In the genomic region with DNA sequence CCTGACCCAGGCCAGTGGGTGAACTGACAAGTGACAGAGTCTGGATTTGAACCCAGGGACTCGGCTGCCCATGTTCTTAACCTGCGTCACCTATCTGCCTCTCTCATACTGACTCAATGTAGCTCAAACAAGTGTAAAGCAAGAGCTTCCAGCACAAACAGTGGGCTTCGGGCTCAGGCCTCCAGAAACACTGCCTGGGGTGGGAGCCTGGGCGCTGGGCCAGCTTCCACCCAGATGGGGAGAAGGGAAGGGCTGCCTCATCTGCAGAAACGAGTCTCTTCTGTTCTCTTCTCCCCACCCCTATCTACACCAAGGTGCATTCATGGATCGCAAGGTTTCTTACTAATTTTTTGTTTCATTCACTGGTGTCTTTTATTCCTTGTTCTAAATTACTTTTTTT, we compare ENCODE assay signal across 19 cellular contexts. TPM values are rescaled to one million over a fixed set of nuclear protein-coding genes. Genes with fewer than 3 reads are reported as not detected.
DNase-seq lines count a peak whose midpoint lies in the region; ATAC-seq and TF ChIP-seq lines count a peak whose summit lies in the region.
"Had no signal": no experiment of that assay in that cellular context is flagged by ENCODE, and none has a peak within 500 bp of the region (broad histone marks: within the 10 kb centered on the region; RNA-seq: fewer than 3 reads in every experiment).

No MANE protein-coding gene starts in this region.

- POLR2A ChIA-PET in IMR-90 (lab: Charles Lee; ENCODE audit: unreplicated experiment), result no interaction called here

- intact Hi-C loops in IMR-90 (cut with micrococcal nuclease), result no loop called here

- CTCF ChIA-PET in IMR-90 (lab: Yijun Ruan, JAX), result no interaction called here

- peaks cover 16% of the 10 kb centered on the region for H3K4me1 ChIP-seq in IMR-90 (ENCODE audit: control insufficient read depth, insufficient read depth, low read length)
- H3K4me1 ChIP-seq: BLaER1, HAP-1 had no signal

- H2AK5ac ChIP-seq in IMR-90 (ENCODE audit: low read depth, low read length), result peak overlapping the region; percentile 99

- H3K14ac ChIP-seq in IMR-90 (replicated peaks; ENCODE audit: low read depth, low read length), result no peak overlapping the region

- H2BK5ac ChIP-seq in IMR-90 (ENCODE audit: low read depth, low read length, poor library complexity, severe bottlenecking), result no peak overlapping the region

- no peaks in the 10 kb centered on the region for H3K36me3 ChIP-seq in IMR-90 (ENCODE audit: control insufficient read depth, insufficient read depth, low read length)
- H3K36me3 ChIP-seq: BLaER1, HAP-1 had no signal

- WGBS in IMR-90 (ENCODE audit: extremely low coverage in 2 of 2, insufficient read length in 1 of 2), 2 experiments, result no CpG with 5 or more reads among the region's 6 CpGs

- no peak overlapping the region for H3K9ac ChIP-seq in IMR-90 (ENCODE audit: low read depth, low read length)
- H3K9ac ChIP-seq: BLaER1 had no signal

- BruUV-seq in IMR-90 (replicated peaks; lab: Mats Ljungman, UMichigan), result no TSS peak

- H4K20me1 ChIP-seq in IMR-90 (ENCODE audit: insufficient read depth, low read length), result peaks cover 6% of the 10 kb centered on the region; the same call in 1 of the 2 replicates
- H4K20me1 ChIP-seq: BLaER1 had no signal

- peaks cover 19% of the 10 kb centered on the region for H3K4me1 Mint-ChIP-seq in mesothelial cell of epicardium
- H3K4me1 Mint-ChIP-seq: CD14-positive monocyte; CD4-positive, alpha-beta memory T cell had no signal

- peak overlapping the region; percentile 44 for H3K27ac Mint-ChIP-seq in mesothelial cell of epicardium
- H3K27ac Mint-ChIP-seq: CD14-positive monocyte; CD4-positive, alpha-beta memory T cell had no signal

- H2BK20ac ChIP-seq in IMR-90 (ENCODE audit: low read depth, low read length), result no peak overlapping the region

- no peak overlapping the region for H4K8ac ChIP-seq in IMR-90 (ENCODE audit: low read depth in 2 of 2, low read length in 2 of 2)

- no peak overlapping the region for H2AK9ac ChIP-seq in IMR-90 (replicated peaks; ENCODE audit: low read depth, low read length, poor library complexity)

- no peaks in the 10 kb centered on the region for H3K27me3 Mint-ChIP-seq in mesothelial cell of epicardium (ENCODE audit: low read depth)
- H3K27me3 Mint-ChIP-seq: CD4-positive, alpha-beta memory T cell had no signal

- no peak for TF ChIP-seq RAD21 in IMR-90 (IDR thresholded peaks at IDR 0.05; ENCODE audit: low read length)

- no peak overlapping the region for H3K18ac ChIP-seq in IMR-90 (ENCODE audit: low read depth, low read length)

- H3K36me3 Mint-ChIP-seq in mesothelial cell of epicardium, result peaks cover 2% of the 10 kb centered on the region
- H3K36me3 Mint-ChIP-seq: CD14-positive monocyte had no signal

- H2BK120ac ChIP-seq in IMR-90 (ENCODE audit: low read depth, low read length), result no peak overlapping the region

- no peak overlapping the region for H2BK15ac ChIP-seq in IMR-90 (ENCODE audit: low read depth, low read length)

- H3K27me3 ChIP-seq in IMR-90 (ENCODE audit: control insufficient read depth, insufficient read depth, low read length), result no peaks in the 10 kb centered on the region
- H3K27me3 ChIP-seq: BLaER1 had no signal

- DNase-seq in DMS 273 (lab: John Stamatoyannopoulos, UW; ENCODE audit: unreplicated experiment) (peak; percentile 35), DMS 273 treated with DMSO at 0.1 percent for 48 hours (lab: John Stamatoyannopoulos, UW) (no peak), NCI-H345 (lab: John Stamatoyannopoulos, UW) (peak; percentile 1), NCI-H345 treated with DMSO at 0.1 percent for 48 hours (lab: John Stamatoyannopoulos, UW; ENCODE audit: unreplicated experiment) (no peak), IMR-90 (no peak), mesothelial cell of epicardium (ENCODE audit: low spot score in 2 of 2, unreplicated experiment in 2 of 2) (no peak), LoVo (ENCODE audit: low spot score) (no peak)
- DNase-seq: AML-193; CD4-positive, alpha-beta memory T cell; DMS53; DND-41; EL had no signal

- no peaks in the 10 kb centered on the region for H3K9me3 Mint-ChIP-seq in mesothelial cell of epicardium

- TF ChIP-seq CTCF in IMR-90 (conservative IDR thresholded peaks at IDR 0.05; ENCODE audit: low read depth, low read length) (no peak), mesothelial cell of epicardium (IDR thresholded peaks at IDR 0.05; ENCODE audit: unreplicated experiment) (no peak)

- no peak overlapping the region for H4K5ac ChIP-seq in IMR-90 (ENCODE audit: low read depth, low read length)

- H3K4me3 ChIP-seq in IMR-90 (ENCODE audit: insufficient read depth, low read depth, low read length), result no peak overlapping the region
- H3K4me3 ChIP-seq: A549, BLaER1, GM12878, HAP-1 had no signal

- no peak overlapping the region for H3K27ac ChIP-seq in IMR-90 (ENCODE audit: insufficient read depth, low read length)
- H3K27ac ChIP-seq: 22Rv1, A549, BLaER1 had no signal

- H3K9me3 ChIP-seq in IMR-90 (ENCODE audit: control insufficient read depth, insufficient read depth, low read length), result no peaks in the 10 kb centered on the region
- H3K9me3 ChIP-seq: A549, BLaER1, HAP-1 had no signal

- H3K4ac ChIP-seq in IMR-90 (ENCODE audit: low read depth, low read length), result no peak overlapping the region

- H4K91ac ChIP-seq in IMR-90 (ENCODE audit: insufficient read depth, low read depth, low read length), result no peak overlapping the region

- ATAC-seq in IMR-90 (ENCODE audit: low read depth), result no peak
- ATAC-seq: A549, GM12878 had no signal

- peaks cover 2 to 8% of the 10 kb centered on the region in 2 experiments; a peak in 1 of 4 replicates for H3K79me1 ChIP-seq in IMR-90 (ENCODE audit: low read depth in 1 of 2, low read length in 2 of 2)

- in situ Hi-C loops in IMR-90 (cut with MboI; ENCODE audit: low sequenced_read_pairs), result no loop called here

- H3K23ac ChIP-seq in IMR-90 (ENCODE audit: low read depth, low read length), result no peak overlapping the region

- dilution Hi-C loops in IMR-90 (cut with HindIII; ENCODE audit: low sequenced_read_pairs, unreplicated experiment), result no loop called here

- no peak overlapping the region for H2AFZ ChIP-seq in IMR-90 (replicated peaks; ENCODE audit: low read length, poor library complexity)

- no peak overlapping the region for H3K4me3 Mint-ChIP-seq in mesothelial cell of epicardium
- H3K4me3 Mint-ChIP-seq: CD14-positive monocyte; CD4-positive, alpha-beta memory T cell had no signal

- TF ChIP-seq POLR2A in IMR-90 (IDR thresholded peaks at IDR 0.05; ENCODE audit: low read depth, low read length), result no peak

- peaks cover 24% of the 10 kb centered on the region for H3K9me1 ChIP-seq in IMR-90 (ENCODE audit: insufficient read depth, low read length)

- no peak overlapping the region for H3K4me2 ChIP-seq in IMR-90 (ENCODE audit: low read depth, low read length)
- H3K4me2 ChIP-seq: A549, BLaER1 had no signal

- no peak overlapping the region for H3K56ac ChIP-seq in IMR-90 (ENCODE audit: extremely low read depth, insufficient read depth, low read length)

TF ChIP-seq in IMR-90, 13 proteins besides CTCF, POLR2A, EP300 and RAD21:
- no peak for TF ChIP-seq MAFK (IDR thresholded peaks at IDR 0.05; ENCODE audit: low read depth, low read length)
- TF ChIP-seq, protein P1, sequence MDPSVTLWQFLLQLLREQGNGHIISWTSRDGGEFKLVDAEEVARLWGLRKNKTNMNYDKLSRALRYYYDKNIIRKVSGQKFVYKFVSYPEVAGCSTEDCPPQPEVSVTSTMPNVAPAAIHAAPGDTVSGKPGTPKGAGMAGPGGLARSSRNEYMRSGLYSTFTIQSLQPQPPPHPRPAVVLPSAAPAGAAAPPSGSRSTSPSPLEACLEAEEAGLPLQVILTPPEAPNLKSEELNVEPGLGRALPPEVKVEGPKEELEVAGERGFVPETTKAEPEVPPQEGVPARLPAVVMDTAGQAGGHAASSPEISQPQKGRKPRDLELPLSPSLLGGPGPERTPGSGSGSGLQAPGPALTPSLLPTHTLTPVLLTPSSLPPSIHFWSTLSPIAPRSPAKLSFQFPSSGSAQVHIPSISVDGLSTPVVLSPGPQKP (IDR thresholded peaks at IDR 0.05; ENCODE audit: borderline replicate concordance, low read depth, low read length), result no peak
- no peak for TF ChIP-seq MAZ (IDR thresholded peaks at IDR 0.05; ENCODE audit: borderline replicate concordance, low read depth, low read length)
- TF ChIP-seq, protein P2, sequence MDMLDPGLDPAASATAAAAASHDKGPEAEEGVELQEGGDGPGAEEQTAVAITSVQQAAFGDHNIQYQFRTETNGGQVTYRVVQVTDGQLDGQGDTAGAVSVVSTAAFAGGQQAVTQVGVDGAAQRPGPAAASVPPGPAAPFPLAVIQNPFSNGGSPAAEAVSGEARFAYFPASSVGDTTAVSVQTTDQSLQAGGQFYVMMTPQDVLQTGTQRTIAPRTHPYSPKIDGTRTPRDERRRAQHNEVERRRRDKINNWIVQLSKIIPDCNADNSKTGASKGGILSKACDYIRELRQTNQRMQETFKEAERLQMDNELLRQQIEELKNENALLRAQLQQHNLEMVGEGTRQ (IDR thresholded peaks at IDR 0.05; ENCODE audit: low read depth, low read length), result no peak

RNA-seq across cellular contexts. Expression of a gene that starts 1.3 kb away (rescaled TPM):
- total RNA-seq in IMR-90 (2012; rRNA removed) (0.56 and 0.90 TPM in 2 replicates), mesothelial cell of epicardium (34.1 to 39.7 TPM (median 34.8 TPM) in 3 replicates)
- 2.7 and 3.7 TPM in 2 replicates for polyA plus RNA-seq in IMR-90 (2012; rRNA removed)
- polyA plus RNA-seq in IMR-90 (2012; cell fraction: cytosol; rRNA removed), result 0.13 and 0.50 TPM in 2 replicates
- polyA plus RNA-seq in IMR-90 (2012; cell fraction: nucleus; rRNA removed; ENCODE audit: low replicate concordance), result 27.7 and 76.4 TPM in 2 replicates
- total RNA-seq: H4 had no signal

Comparison
In these comparisons a context has a peak if more than half of its experiments do, and no peak if none do; other contexts are left out.
1. DNase-seq: peak in DMS 273 (single experiment) and NCI-H345 (single experiment); none in DMS 273 treated with DMSO at 0.1 percent for 48 hours (single experiment), NCI-H345 treated with DMSO at 0.1 percent for 48 hours (single experiment), IMR-90 (single experiment), mesothelial cell of epicardium (0 of 2) and LoVo (single experiment).
2. RNA of a gene that starts 1.3 kb away (total RNA-seq): 34.1 to 39.7 TPM in mesothelial cell of epicardium; 0.56 to 0.90 TPM in IMR-90; every median in the first group is over 10 times any median in the second.